Comparison of ENCODE assay signal across 9 cellular contexts in genomic region chr2:191376981-191377629, GRCh38.
DNase-seq lines count a peak whose midpoint lies in the region; ATAC-seq and TF ChIP-seq lines count a peak whose summit lies in the region.
"Had no signal": no experiment of that assay in that cellular context is flagged by ENCODE, and none has a peak within 500 bp of the region (broad histone marks: within the 10 kb centered on the region; RNA-seq: fewer than 3 reads in every experiment).

No MANE protein-coding gene starts in this region.

- dilution Hi-C loops in mammary epithelial cell (cut with HindIII; ENCODE audit: low sequenced_read_pairs), result no loop called here

- H3K4me2 ChIP-seq in mammary epithelial cell (ENCODE audit: insufficient read depth, low read depth, low read length), result peak overlapping the region; percentile 57

- H3K4me3 ChIP-seq in mammary epithelial cell (replicated peaks in 1 of 3; ENCODE audit: insufficient read depth in 1 of 3, low read depth in 2 of 3, low read length in 3 of 3) (peak overlapping the region in 1 of 3 experiments; percentile 6), liver (ENCODE audit: low read depth in 1 of 3, low read length in 3 of 3) (no peak overlapping the region), thyroid gland (replicated peaks in 1 of 3) (no peak overlapping the region)

- H4K20me1 ChIP-seq in mammary epithelial cell (ENCODE audit: insufficient read depth, low read length), result no peaks in the 10 kb centered on the region

- no TSS peak for BruUV-seq in mammary epithelial cell (replicated peaks; lab: Mats Ljungman, UMichigan)

- TF ChIP-seq RAD21 in liver (IDR thresholded peaks at IDR 0.05), result peak; percentile 19 to 43

- peaks cover 46% of the 10 kb centered on the region for H3K79me2 ChIP-seq in mammary epithelial cell (ENCODE audit: insufficient read depth, low read length)

- peaks cover 20% of the 10 kb centered on the region for H3K4me1 ChIP-seq in mammary epithelial cell (ENCODE audit: insufficient read depth, low read length)
- peaks cover 7 to 25% (median 9%) of the 10 kb centered on the region in 4 donors for H3K4me1 ChIP-seq in liver (ENCODE audit: control insufficient read depth in 4 of 4, insufficient read depth in 4 of 4, low read length in 3 of 4)
- peaks cover 0 to 13% of the 10 kb centered on the region in 2 donors for H3K4me1 ChIP-seq in thyroid gland

- CTCF ChIA-PET in mammary epithelial cell (lab: Charles Lee; ENCODE audit: low non-redundant PET), result no interaction called here

- intact Hi-C loops in mammary epithelial cell (cut with micrococcal nuclease) (loop anchor here (2.0 to 5.0 kb wide), 2 partner anchors 130 to 212 kb away; partner anchors contain the start of gene MYO1B), thyroid gland (cut with DNase I) (no loop called here)

- H3K27ac ChIP-seq in mammary epithelial cell (ENCODE audit: insufficient read depth, low read depth, low read length) (peak overlapping the region; percentile 78), liver (ENCODE audit: low read depth in 1 of 2, low read length in 2 of 2) (peak overlapping the region; percentile 25 to 31), thyroid gland (peak overlapping the region in 1 of 3 donors; percentile 23)

- in situ Hi-C loops in mammary epithelial cell (cut with MboI; ENCODE audit: low sequenced_read_pairs in 2 of 2), result no loop called here

- ATAC-seq in GM19324 (IDR thresholded peaks at IDR 0.05; ENCODE audit: low FRiP score, unreplicated experiment), result no peak
- ATAC-seq: T-cell had no signal

- no peak overlapping the region for H2AFZ ChIP-seq in mammary epithelial cell (ENCODE audit: low read depth, low read length)

- WGBS in mammary epithelial cell (ENCODE audit: low coverage, missing lambda C conversion rate), result 21% methylated on average over 3 of the region's 3 CpGs
- WGBS in liver, result 41% methylated on average over 3 of the region's 3 CpGs
- 58 to 69% methylated on average over 3 of the region's 3 CpGs for WGBS in thyroid gland, 2 donors

- TF ChIP-seq POLR2A in thyroid gland (IDR thresholded peaks at IDR 0.05), result no peak

- H3K9ac ChIP-seq in mammary epithelial cell (ENCODE audit: insufficient read depth, low read length), result no peak overlapping the region
- H3K9ac ChIP-seq in liver (ENCODE audit: low read depth in 1 of 2, low read length in 2 of 2), result no peak overlapping the region

- TF ChIP-seq CTCF in mammary epithelial cell (conservative IDR thresholded peaks at IDR 0.05 in 1 of 2, IDR thresholded peaks at IDR 0.05 in 1 of 2; ENCODE audit: extremely low read depth in 1 of 2, insufficient read depth in 1 of 2, low read depth in 1 of 2, low read length in 2 of 2), result no peak
- no peak for TF ChIP-seq CTCF in liver (IDR thresholded peaks at IDR 0.05; ENCODE audit: low read depth, low read length, missing input control)
- TF ChIP-seq CTCF in thyroid gland (IDR thresholded peaks at IDR 0.05), result no peak

- H3K9me3 ChIP-seq in mammary epithelial cell (replicated peaks; ENCODE audit: insufficient read depth, low read length) (no peaks in the 10 kb centered on the region), liver (ENCODE audit: control insufficient read depth in 4 of 4, low read length in 3 of 4) (no peaks in the 10 kb centered on the region), thyroid gland (no peaks in the 10 kb centered on the region)

- DNase-seq in ELF-1 (ENCODE audit: low read depth, low spot score) (peak; percentile 47), HCEC 1CT (peak; percentile 93), NCI-H446 (lab: John Stamatoyannopoulos, UW) (peak; percentile 10 to 63), mammary epithelial cell (peak; percentile 86), thyroid gland (peak; percentile 42 to 44)
- no peak for DNase-seq in activated CD8-positive, alpha-beta memory T cell treated with anti-CD3 and anti-CD28 coated beads, Interleukin-2, amount 50 U/mL, for 48 hours

- H3K27me3 ChIP-seq in mammary epithelial cell (ENCODE audit: insufficient read depth, low read length) (no peaks in the 10 kb centered on the region), liver (ENCODE audit: control insufficient read depth in 4 of 4, insufficient read depth in 4 of 4, low read length in 3 of 4) (no peaks in the 10 kb centered on the region), thyroid gland (no peaks in the 10 kb centered on the region)

- H3K36me3 ChIP-seq in mammary epithelial cell (ENCODE audit: insufficient read depth, low read length) (peaks cover 26% of the 10 kb centered on the region), liver (ENCODE audit: control insufficient read depth in 4 of 4, insufficient read depth in 3 of 4, low read depth in 1 of 4, low read length in 3 of 4) (peaks cover 5 to 29% (median 12%) of the 10 kb centered on the region in 4 donors), thyroid gland (no peaks in the 10 kb centered on the region)

TF ChIP-seq in liver, 16 proteins besides CTCF, POLR2A, EP300 and RAD21:
- TF ChIP-seq HNF4A (conservative IDR thresholded peaks at IDR 0.05), result peak; percentile 61 to 80
- peak in 1 of 2 donors; percentile 71 for TF ChIP-seq RXRA (IDR thresholded peaks at IDR 0.05)
- peak; percentile 99 to 100 for TF ChIP-seq JUND (IDR thresholded peaks at IDR 0.05)
- TF ChIP-seq ZBTB33 (IDR thresholded peaks at IDR 0.05), result peak; percentile 27
- peak; percentile 85 for TF ChIP-seq MAX (IDR thresholded peaks at IDR 0.05)
- TF ChIP-seq YY1 (IDR thresholded peaks at IDR 0.05), result peak; percentile 54
- TF ChIP-seq EGR1 (IDR thresholded peaks at IDR 0.05; ENCODE audit: low read depth in 2 of 2), result peak in 1 of 2 donors; percentile 70
- TF ChIP-seq ATF3 (IDR thresholded peaks at IDR 0.05), result peak; percentile 90
- peak; percentile 30 for TF ChIP-seq HNF4G (IDR thresholded peaks at IDR 0.05)
- TF ChIP-seq TAF1 (conservative IDR thresholded peaks at IDR 0.05), result no peak
- peak; percentile 37 for TF ChIP-seq REST (IDR thresholded peaks at IDR 0.05)
- TF ChIP-seq FOXA2 (IDR thresholded peaks at IDR 0.05), result no peak
- peak in 1 of 2 donors; percentile 49 for TF ChIP-seq GABPA (IDR thresholded peaks at IDR 0.05 in 1 of 2, conservative IDR thresholded peaks at IDR 0.05 in 1 of 2)
- TF ChIP-seq SP1 (IDR thresholded peaks at IDR 0.05), result no peak
- no peak for TF ChIP-seq NR2F2 (IDR thresholded peaks at IDR 0.05)
- TF ChIP-seq FOXA1 (IDR thresholded peaks at IDR 0.05), result peak; percentile 58
